Comparison of ENCODE assay signal across 27 cellular contexts in genomic region chr3:27201435-27201966, GRCh38.
DNase-seq lines count a peak whose midpoint lies in the region; ATAC-seq, FAIRE-seq and TF ChIP-seq lines count a peak whose summit lies in the region.
"Had no signal": no experiment of that assay in that cellular context is flagged by ENCODE, and none has a peak within 500 bp of the region (broad histone marks: within the 10 kb centered on the region; RNA-seq: fewer than 3 reads in every experiment).

No MANE protein-coding gene starts in this region.

- no peak for ATAC-seq in A549
- ATAC-seq in HG03378 (IDR thresholded peaks at IDR 0.05; ENCODE audit: unreplicated experiment): no peak
- ATAC-seq: PC-3, Right ventricle myocardium inferior, SK-N-SH treated with all-trans-retinoic acid at 6 μM for 48 hours had no signal

- H3K4me3 ChIP-seq in A549: no peak overlapping the region
- H3K4me3 ChIP-seq in ascending aorta: no peak overlapping the region
- H3K4me3 ChIP-seq: GM23248, SJCRH30 had no signal

- intact Hi-C loops in ascending aorta (cut with DNase I): no loop called here

- H3K36me3 ChIP-seq in ascending aorta: no peaks in the 10 kb centered on the region
- H3K36me3 ChIP-seq: SJCRH30 had no signal

- no peak for TF ChIP-seq EP300 in A549 (IDR thresholded peaks at IDR 0.05)

- no peak overlapping the region for H3K27ac ChIP-seq in A549
- H3K27ac ChIP-seq in ascending aorta: no peak overlapping the region
- H3K27ac ChIP-seq: C4-2B, GM23248, SJCRH30 had no signal

- WGBS in A549 (ENCODE audit: missing lambda C conversion rate): 25% methylated on average over 6 of the region's 6 CpGs

- H3K27me3 Mint-ChIP-seq in nephron (ENCODE audit: low read depth): no peaks in the 10 kb centered on the region

- DNase-seq in A549 (ENCODE audit: low read depth in 1 of 2, low spot score in 1 of 2) (no peak), NCI-H69 (lab: John Stamatoyannopoulos, UW) (peak; percentile 34), kidney glomerular epithelial cell (lab: John Stamatoyannopoulos, UW) (peak; percentile 75), ascending aorta (ENCODE audit: low spot score in 2 of 2) (no peak), GM10266 (ENCODE audit: extremely low spot score) (no peak), medulla oblongata (ENCODE audit: extremely low spot score) (no peak)
- DNase-seq: Calu3; CD8-positive, alpha-beta memory T cell; GM23248; H7; IMR-90; KG1; MM.1S; NCI-H2029 treated with DMSO at 0.1 percent for 48 hours; NCI-H2171; NCI-H345; NCI-H510A treated with DMSO at 0.1 percent for 48 hours; NCI-H774; NK-92 treated with Interleukin-12 subunit alpha and Interleukin-12 subunit beta, amount 100 ng/mL, for 24 hours; SJCRH30 had no signal

- H3K4me1 Mint-ChIP-seq in nephron: no peaks in the 10 kb centered on the region
- H3K4me1 Mint-ChIP-seq: B cell; CD8-positive, alpha-beta memory T cell had no signal

- H3K4me2 ChIP-seq in A549: peak overlapping the region; percentile 23

- H3K27ac Mint-ChIP-seq in nephron: peak overlapping the region; percentile 47 to 74 (median 58)
- H3K27ac Mint-ChIP-seq: B cell; CD8-positive, alpha-beta memory T cell had no signal

- no peak for TF ChIP-seq POLR2A in A549 (IDR thresholded peaks at IDR 0.05; ENCODE audit: low read length)

- H3K4me1 ChIP-seq in A549 (peaks cover 17% of the 10 kb centered on the region), ascending aorta (no peaks in the 10 kb centered on the region)
- H3K4me1 ChIP-seq: SJCRH30 had no signal

- POLR2A ChIA-PET in A549 (lab: Yijun Ruan, JAX): no interaction called here

- H3K9me3 Mint-ChIP-seq in nephron: peaks cover 16% of the 10 kb centered on the region

- H3K4me3 Mint-ChIP-seq in nephron: no peak overlapping the region
- H3K4me3 Mint-ChIP-seq: B cell; CD8-positive, alpha-beta memory T cell had no signal

- no peak for FAIRE-seq in A549 (lab: Jason Lieb, UNC)

- no peak for TF ChIP-seq RAD21 in A549 (conservative IDR thresholded peaks at IDR 0.05 in 1 of 2, IDR thresholded peaks at IDR 0.05 in 1 of 2)

- H3K27me3 ChIP-seq in ascending aorta: no peaks in the 10 kb centered on the region
- H3K27me3 ChIP-seq: SJCRH30 had no signal

- peaks cover 5% of the 10 kb centered on the region for H3K36me3 Mint-ChIP-seq in nephron (ENCODE audit: low read depth)

- H3K9me3 ChIP-seq in A549 (no peaks in the 10 kb centered on the region; the same call in 2 of the 3 replicates), ascending aorta (no peaks in the 10 kb centered on the region)
- H3K9me3 ChIP-seq: SJCRH30 had no signal

- CTCF ChIA-PET in A549 (lab: Yijun Ruan, JAX): interaction anchor here (0.8 kb wide), 1 partner anchor 12 kb away, joined by 3 read pairs; no protein-coding TSS in a partner anchor

- no peak for TF ChIP-seq CTCF in A549 (IDR thresholded peaks at IDR 0.05)
- no peak for TF ChIP-seq CTCF in nephron (IDR thresholded peaks at IDR 0.05; ENCODE audit: unreplicated experiment in 3 of 3)
- no peak for TF ChIP-seq CTCF in ascending aorta (IDR thresholded peaks at IDR 0.05)
- TF ChIP-seq CTCF in GM10266 (IDR thresholded peaks at IDR 0.05; ENCODE audit: control insufficient read depth, insufficient read depth, low read depth, missing control alignments): no peak

TF ChIP-seq in A549, 52 proteins besides CTCF, POLR2A, EP300 and RAD21:
- TF ChIP-seq ESRRA (IDR thresholded peaks at IDR 0.05; ENCODE audit: borderline replicate concordance, low read length) (no peak), ELK1 (IDR thresholded peaks at IDR 0.05; ENCODE audit: low read depth, low read length) (no peak), RARB (CRISPR knock-in tag; IDR thresholded peaks at IDR 0.05) (no peak), CHD4 (IDR thresholded peaks at IDR 0.05; ENCODE audit: borderline replicate concordance) (no peak), CBX8 (IDR thresholded peaks at IDR 0.05) (no peak), HDAC2 (IDR thresholded peaks at IDR 0.05) (no peak), ATOH8 (CRISPR knock-in tag; IDR thresholded peaks at IDR 0.05; ENCODE audit: low read depth) (no peak), MAFK (IDR thresholded peaks at IDR 0.05; ENCODE audit: partially characterized antibody) (no peak)
TF ChIP-seq in A549: peak in this region for 0.

Comparison
In these comparisons a context has a peak if more than half of its experiments do, and no peak if none do; other contexts are left out.
1. DNase-seq: peak in NCI-H69 (single experiment) and kidney glomerular epithelial cell (single experiment); none in A549 (0 of 2), ascending aorta (0 of 2), GM10266 (single experiment) and medulla oblongata (single experiment).